16 cellular contexts compared by ENCODE assay signal in genomic region chr6:82166493-82166892, GRCh38.
DNase-seq lines count a peak whose midpoint lies in the region; ATAC-seq and TF ChIP-seq lines count a peak whose summit lies in the region.
"Had no signal": no experiment of that assay in that cellular context is flagged by ENCODE, and none has a peak within 500 bp of the region (broad histone marks: within the 10 kb centered on the region; RNA-seq: fewer than 3 reads in every experiment).

No MANE protein-coding gene starts in this region.

- no peaks in the 10 kb centered on the region for H3K27me3 ChIP-seq in heart right ventricle
- no peaks in the 10 kb centered on the region for H3K27me3 ChIP-seq in right atrium auricular region
- H3K27me3 ChIP-seq: BLaER1 had no signal

- intact Hi-C loops in Right ventricle myocardium inferior (cut with DNase I): loop anchor here (2.0 to 5.0 kb wide), 2 partner anchors 22 to 264 kb away; no protein-coding TSS in a partner anchor
- intact Hi-C loops in cardiac septum (cut with DNase I): no loop called here
- intact Hi-C loops in heart right ventricle (cut with DNase I): loop anchor here in 3 of 10 donors (5.0 to 10.0 kb wide), 4 partner anchors 89 to 414 kb away; partner anchors contain the start of gene TENT5A (in 1 of the 3)

- WGBS in heart right ventricle, 2 donors: 45 to 66% methylated on average over 5 of the region's 5 CpGs

- H3K9me3 ChIP-seq in heart right ventricle: no peaks in the 10 kb centered on the region
- no peaks in the 10 kb centered on the region for H3K9me3 ChIP-seq in right atrium auricular region
- H3K9me3 ChIP-seq: BLaER1 had no signal

- H3K4me3 ChIP-seq in heart right ventricle: no peak overlapping the region
- H3K4me3 ChIP-seq in right atrium auricular region: no peak overlapping the region
- H3K4me3 ChIP-seq: BLaER1, GM23338 had no signal

- peak overlapping the region; percentile 2 to 78 (median 60) for H3K27ac ChIP-seq in heart right ventricle
- peak overlapping the region; percentile 65 to 88 for H3K27ac ChIP-seq in right atrium auricular region
- H3K27ac ChIP-seq: BLaER1 had no signal

- DNase-seq in Right ventricle myocardium inferior (ENCODE audit: missing footprints) (no peak), cardiac septum (ENCODE audit: low spot score) (no peak), heart right ventricle (peak in 1 of 2 donors; percentile 35), right atrium auricular region (ENCODE audit: low spot score) (no peak), NCI-H1436 (lab: John Stamatoyannopoulos, UW) (no peak), NCI-H69 (lab: John Stamatoyannopoulos, UW) (no peak)
- DNase-seq: 8988T; Calu3; CD8-positive, alpha-beta T cell; DMS79 treated with DMSO at 0.1 percent for 48 hours; GF-D8; HFFc6 had no signal

- ATAC-seq in Right ventricle myocardium inferior: peak; percentile 90
- peak; percentile 69 to 93 (median 84) for ATAC-seq in heart right ventricle
- ATAC-seq in HG03025 (IDR thresholded peaks at IDR 0.05; ENCODE audit: low FRiP score, unreplicated experiment): no peak
- ATAC-seq: CD8-positive, alpha-beta T cell; GM23338; HCT116 had no signal

- TF ChIP-seq CTCF in heart right ventricle (IDR thresholded peaks at IDR 0.05): no peak
- TF ChIP-seq CTCF in right atrium auricular region (IDR thresholded peaks at IDR 0.05): no peak

- peaks cover 0 to 11% (median 0%) of the 10 kb centered on the region in 9 donors for H3K4me1 ChIP-seq in heart right ventricle
- H3K4me1 ChIP-seq in right atrium auricular region: peaks cover 0 to 4% of the 10 kb centered on the region in 2 donors
- H3K4me1 ChIP-seq: BLaER1 had no signal

- H3K36me3 ChIP-seq in heart right ventricle (peaks cover 0 to 53% (median 10%) of the 10 kb centered on the region in 9 donors), right atrium auricular region (peaks cover 12% of the 10 kb centered on the region)
